1 cellular context compared by ENCODE assay signal in genomic region chr18:48866856-48867255, GRCh38.
TF ChIP-seq lines count a peak whose summit lies in the region.

No MANE protein-coding gene starts in this region.

TF ChIP-seq in IMR-90, 13 proteins besides CTCF, POLR2A, EP300 and RAD21 (continued from another document):
- no peak for TF ChIP-seq USF2 (IDR thresholded peaks at IDR 0.05; ENCODE audit: low read depth, low read length)
- no peak for TF ChIP-seq FOS (IDR thresholded peaks at IDR 0.05; ENCODE audit: low read depth, low read length)
- TF ChIP-seq BHLHE40 (IDR thresholded peaks at IDR 0.05; ENCODE audit: low read depth, low read length) = no peak
- no peak for TF ChIP-seq SMC3 (IDR thresholded peaks at IDR 0.05; ENCODE audit: low read depth, low read length)
- TF ChIP-seq MAFK (IDR thresholded peaks at IDR 0.05; ENCODE audit: low read depth, low read length) = no peak
- no peak for TF ChIP-seq CEBPB (IDR thresholded peaks at IDR 0.05; ENCODE audit: low read depth, low read length)
- TF ChIP-seq MAZ (IDR thresholded peaks at IDR 0.05; ENCODE audit: borderline replicate concordance, low read depth, low read length) = no peak
- no peak for TF ChIP-seq RFX5 (IDR thresholded peaks at IDR 0.05; ENCODE audit: low read depth, low read length)
- no peak for TF ChIP-seq ELK1 (IDR thresholded peaks at IDR 0.05; ENCODE audit: borderline replicate concordance, low read depth, low read length)
- TF ChIP-seq RCOR1 (IDR thresholded peaks at IDR 0.05; ENCODE audit: insufficient replicate concordance, low read length) = no peak
- TF ChIP-seq NFE2L2 (IDR thresholded peaks at IDR 0.05; ENCODE audit: low read depth, low read length) = no peak
